Comparison of ENCODE assay signal across 9 cellular contexts in the genomic region with DNA sequence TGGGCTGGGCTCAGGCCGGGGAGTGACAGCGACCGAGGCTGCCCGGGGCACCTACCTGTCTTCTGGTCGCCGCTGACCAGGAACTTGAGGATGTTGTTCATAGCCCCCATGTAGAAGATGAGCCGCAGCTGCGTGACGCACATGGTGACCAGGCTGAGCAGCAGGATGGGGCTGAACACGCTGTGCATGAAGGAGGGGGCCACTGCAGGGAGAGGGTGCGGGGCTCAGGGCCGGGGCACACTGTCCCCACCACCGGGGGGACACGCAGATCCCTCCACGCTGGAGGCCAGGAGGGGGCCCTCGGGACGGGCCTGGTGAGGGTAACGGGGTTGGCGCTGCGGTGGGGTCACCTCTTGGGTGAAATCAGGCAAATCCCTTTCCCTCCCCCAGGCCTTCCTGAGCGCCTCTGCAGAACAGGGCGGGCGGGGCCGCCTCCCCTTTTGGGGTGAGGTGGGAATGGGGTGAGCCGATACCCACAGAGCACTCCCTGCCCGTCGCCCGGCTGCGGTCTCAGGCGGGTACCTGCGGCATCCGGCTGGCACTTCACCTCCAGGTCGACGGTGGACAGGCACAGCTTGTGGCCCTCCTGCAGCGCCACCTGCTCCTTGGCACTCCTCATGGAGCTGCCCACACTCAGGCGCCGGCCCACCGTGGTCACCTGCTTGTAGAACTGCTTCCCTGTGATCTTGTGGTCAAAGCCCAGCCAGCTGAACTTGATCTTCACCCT. TPM values are rescaled to one million over a fixed set of nuclear protein-coding genes. Genes with fewer than 3 reads are reported as not detected.
A peak's percentile ranks its signal among the peaks of the same experiment; 100 is the strongest.
DNase-seq lines count a peak whose midpoint lies in the region; TF ChIP-seq lines count a peak whose summit lies in the region.
"Had no signal": no experiment of that assay in that cellular context is flagged by ENCODE, and none has a peak within 500 bp of the region (broad histone marks: within the 10 kb centered on the region; RNA-seq: fewer than 3 reads in every experiment).

No MANE protein-coding gene starts in this region.

- peaks cover 18% of the 10 kb centered on the region for H3K4me1 ChIP-seq in skeletal muscle satellite cell (ENCODE audit: control insufficient read depth, insufficient read depth, low read length)

- H3K4me3 ChIP-seq in H7 (ENCODE audit: insufficient read depth, low read depth, low read length): no peak overlapping the region
- peak overlapping the region in 1 of 59 donors; percentile 33 for H3K4me3 ChIP-seq in dorsolateral prefrontal cortex
- H3K4me3 ChIP-seq in skeletal muscle satellite cell (ENCODE audit: low read length): no peak overlapping the region

- peak overlapping the region; percentile 77 for H3K4me2 ChIP-seq in skeletal muscle satellite cell (ENCODE audit: low read length)

- H3K9me3 ChIP-seq in skeletal muscle satellite cell (replicated peaks; ENCODE audit: low read length): no peaks in the 10 kb centered on the region

- H3K9ac ChIP-seq in skeletal muscle satellite cell (ENCODE audit: low read depth, low read length): no peak overlapping the region

- H3K36me3 ChIP-seq in H7 (replicated peaks; ENCODE audit: control insufficient read depth, insufficient read depth, low read length) (no peaks in the 10 kb centered on the region; the same call in 1 of the 2 replicates), skeletal muscle satellite cell (ENCODE audit: insufficient read depth, low read length) (no peaks in the 10 kb centered on the region)

- intact Hi-C loops in dorsolateral prefrontal cortex (cut with DNase I): no loop called here

- peak; percentile 71 for DNase-seq in H7
- peak in 1 of 10 donors; percentile 75 for DNase-seq in dorsolateral prefrontal cortex
- no peak for DNase-seq in NAMALWA (ENCODE audit: low spot score)
- no peak for DNase-seq in cortex of kidney (lab: John Stamatoyannopoulos, UW)
- DNase-seq in hepatic stellate cell (ENCODE audit: low spot score): no peak
- DNase-seq: activated CD8-positive, alpha-beta memory T cell treated with anti-CD3 and anti-CD28 coated beads, Interleukin-2, amount 50 U/mL, for 48 hours; CD4-positive, CD25-positive, alpha-beta regulatory T cell; NCI-H1105 had no signal

- no peaks in the 10 kb centered on the region for H3K27me3 ChIP-seq in H7 (ENCODE audit: control insufficient read depth, insufficient read depth, low read length)
- no peaks in the 10 kb centered on the region for H3K27me3 ChIP-seq in dorsolateral prefrontal cortex
- no peaks in the 10 kb centered on the region for H3K27me3 ChIP-seq in skeletal muscle satellite cell (ENCODE audit: control insufficient read depth, insufficient read depth, low read length)

- H3K27ac ChIP-seq in dorsolateral prefrontal cortex: peak overlapping the region in 51 of 59 donors; percentile 2 to 90 (median 66)

- TF ChIP-seq CTCF in dorsolateral prefrontal cortex (IDR thresholded peaks at IDR 0.05 in 54 of 56, conservative IDR thresholded peaks at IDR 0.05 in 2 of 56; ENCODE audit: low read depth in 1 of 56, partially characterized antibody in 56 of 56): no peak

RNA-seq across cellular contexts. Expression of gene PITPNA, which starts 28.3 kb away (rescaled TPM):
- total RNA-seq in H7 (2014; rRNA removed; shearing (Covaris generic)): 22.5 and 23.1 TPM in 2 replicates
- 100 to 1,000 TPM in 97 of 120 experiments, 10 to 100 TPM in 23; 69.4 to 185 (median 126) TPM for total RNA-seq in dorsolateral prefrontal cortex
- total RNA-seq in skeletal muscle satellite cell (2012; rRNA removed): 17.2 and 18.8 TPM in 2 replicates

RNA-seq across cellular contexts. Expression of gene SLC43A2, which starts 37.7 kb away (rescaled TPM):
- 36.0 and 37.7 TPM in 2 replicates for total RNA-seq in H7 (2014; rRNA removed; shearing (Covaris generic))
- 10 to 100 TPM; 27.7 to 80.6 (median 45.9) TPM for total RNA-seq in dorsolateral prefrontal cortex
- total RNA-seq in skeletal muscle satellite cell (2012; rRNA removed): 4.8 and 9.1 TPM in 2 replicates

RNA-seq across cellular contexts. Expression of gene SCARF1, which starts 54.6 kb away (rescaled TPM):
- total RNA-seq in H7 (2014; rRNA removed; shearing (Covaris generic)): 5.1 and 7.6 TPM in 2 replicates
- 10 to 100 TPM in 39 of 120 experiments, 1 to 10 TPM in 81; 5.1 to 21.7 (median 8.7) TPM for total RNA-seq in dorsolateral prefrontal cortex
- total RNA-seq in skeletal muscle satellite cell (2012; rRNA removed): 0.22 and 0.25 TPM in 2 replicates

RNA-seq across cellular contexts. Expression of gene RILP, which starts 58.8 kb away (rescaled TPM):
- total RNA-seq in H7 (2014; rRNA removed; shearing (Covaris generic)): 31.0 and 32.8 TPM in 2 replicates
- 10 to 100 TPM in 111 of 120 experiments, 1 to 10 TPM in 9; 5.3 to 27.4 (median 14.8) TPM for total RNA-seq in dorsolateral prefrontal cortex
- total RNA-seq in skeletal muscle satellite cell (2012; rRNA removed): 6.3 and 10.6 TPM in 2 replicates
